ENCODE assay signal across 24 cellular contexts in genomic region chr9:101030022-101030391, GRCh38. TPM values are rescaled to one million over a fixed set of nuclear protein-coding genes. Genes with fewer than 3 reads are reported as not detected.
DNase-seq lines count a peak whose midpoint lies in the region; ATAC-seq, FAIRE-seq and TF ChIP-seq lines count a peak whose summit lies in the region.
"Had no signal": no experiment of that assay in that cellular context is flagged by ENCODE, and none has a peak within 500 bp of the region (broad histone marks: within the 10 kb centered on the region; RNA-seq: fewer than 3 reads in every experiment).

No MANE protein-coding gene starts in this region.

- H3K27ac Mint-ChIP-seq in type B pancreatic cell, result no peak overlapping the region
- H3K27ac Mint-ChIP-seq: activated CD8-positive, alpha-beta T cell treated with anti-CD3 and anti-CD28 coated beads, Interleukin-2, amount 10 ng/mL, durations not matched to agents 7 days and 5 days; activated naive CD8-positive, alpha-beta T cell treated with anti-CD3 and anti-CD28 coated beads for 36 hours; T-helper 1 cell treated with Interleukin-12 subunit alpha and Interleukin-12 subunit beta and Interleukin-4 antibody, amounts not matched to agents 30 μg/mL and 1 μg/mL, for 36 hours had no signal

- no peak for TF ChIP-seq RAD21 in HepG2 (CRISPR knock-in tag; IDR thresholded peaks at IDR 0.05)

- DNase-seq in DMS 273 (lab: John Stamatoyannopoulos, UW; ENCODE audit: unreplicated experiment) (peak; percentile 32), DMS 273 treated with DMSO at 0.1 percent for 48 hours (lab: John Stamatoyannopoulos, UW) (no peak), dorsolateral prefrontal cortex (no peak), HepG2 (ENCODE audit: low spot score) (no peak), type B pancreatic cell (ENCODE audit: extremely low spot score, unreplicated experiment) (no peak), NCI-H446 (lab: John Stamatoyannopoulos, UW) (no peak), GM10248 (ENCODE audit: extremely low spot score) (no peak), NCI-H2196 treated with DMSO at 0.1 percent for 48 hours (lab: John Stamatoyannopoulos, UW; ENCODE audit: unreplicated experiment) (no peak)
- DNase-seq: activated CD4-positive, alpha-beta T cell treated with anti-CD3 and anti-CD28 coated beads for 1 hour; activated CD8-positive, alpha-beta T cell treated with anti-CD3 and anti-CD28 coated beads, Interleukin-2, amount 10 ng/mL, durations not matched to agents 7 days and 5 days; activated effector memory CD4-positive, alpha-beta T cell treated with anti-CD3 and anti-CD28 coated beads, Interleukin-2, amount 50 U/mL, for 16 hours; activated naive CD8-positive, alpha-beta T cell treated with anti-CD3 and anti-CD28 coated beads for 36 hours; KBM-7; MG63; NCI-H2081; stimulated activated naive CD4-positive, alpha-beta T cell had no signal

- H4K20me1 ChIP-seq in HepG2 (ENCODE audit: insufficient read depth, low read length), result no peaks in the 10 kb centered on the region

- H3K4me3 ChIP-seq in dorsolateral prefrontal cortex, result peak overlapping the region; percentile 54 to 91 (median 77)
- H3K4me3 ChIP-seq in HepG2 (replicated peaks in 1 of 3; ENCODE audit: insufficient read depth in 1 of 3, low read depth in 2 of 3, low read length in 3 of 3), result peak overlapping the region; percentile 89 to 92 (median 91)
- H3K4me3 ChIP-seq: SK-N-MC had no signal

- no peak for ATAC-seq in HepG2
- ATAC-seq: activated CD8-positive, alpha-beta T cell treated with anti-CD3 and anti-CD28 coated beads, Interleukin-2, amount 10 ng/mL, durations not matched to agents 7 days and 5 days had no signal

- no peaks in the 10 kb centered on the region for H3K9me3 Mint-ChIP-seq in type B pancreatic cell
- H3K9me3 Mint-ChIP-seq: activated naive CD8-positive, alpha-beta T cell treated with anti-CD3 and anti-CD28 coated beads for 36 hours; T-helper 1 cell treated with Interleukin-12 subunit alpha and Interleukin-12 subunit beta and Interleukin-4 antibody, amounts not matched to agents 30 μg/mL and 1 μg/mL, for 36 hours had no signal

- H2AFZ ChIP-seq in HepG2 (ENCODE audit: low read length), result peak overlapping the region; percentile 19

- peak overlapping the region in 20 of 59 donors; percentile 22 to 94 (median 84) for H3K27ac ChIP-seq in dorsolateral prefrontal cortex
- no peak overlapping the region for H3K27ac ChIP-seq in HepG2 (ENCODE audit: extremely low read length, insufficient read depth, low read length)
- H3K27ac ChIP-seq: 22Rv1, SK-N-MC, suprapubic skin had no signal

- H3K27me3 ChIP-seq in dorsolateral prefrontal cortex (peaks cover 0 to 19% (median 0%) of the 10 kb centered on the region in 45 donors), HepG2 (ENCODE audit: control insufficient read depth in 1 of 2, insufficient read depth in 2 of 2, low read length in 2 of 2) (peaks cover 3 to 8% of the 10 kb centered on the region in 2 experiments; a peak in 3 of 5 replicates)

- TF ChIP-seq CTCF in dorsolateral prefrontal cortex (IDR thresholded peaks at IDR 0.05 in 54 of 56, conservative IDR thresholded peaks at IDR 0.05 in 2 of 56; ENCODE audit: low read depth in 1 of 56, partially characterized antibody in 56 of 56) (no peak), HepG2 (CRISPR knock-in tag; IDR thresholded peaks at IDR 0.05) (no peak), type B pancreatic cell (conservative IDR thresholded peaks at IDR 0.05) (no peak), GM10248 (IDR thresholded peaks at IDR 0.05; ENCODE audit: control extremely low read depth, extremely low read depth, low read depth, missing control alignments) (no peak)

- H3K36me3 Mint-ChIP-seq in type B pancreatic cell, result no peaks in the 10 kb centered on the region
- H3K36me3 Mint-ChIP-seq: activated naive CD8-positive, alpha-beta T cell treated with anti-CD3 and anti-CD28 coated beads for 36 hours had no signal

- H3K4me1 Mint-ChIP-seq in type B pancreatic cell (ENCODE audit: unreplicated experiment), result peaks cover 5% of the 10 kb centered on the region

- no TSS peak for BruUV-seq in HepG2 (replicated peaks; lab: Mats Ljungman, UMichigan)

- WGBS in HepG2 (ENCODE audit: low lambda C conversion rate), result 7% methylated on average over 10 of the region's 10 CpGs

- peak overlapping the region; percentile 47; the same call in 1 of the 2 replicates for H3K9ac ChIP-seq in HepG2 (ENCODE audit: insufficient read depth, low read depth, low read length)

- no peaks in the 10 kb centered on the region for H3K9me3 ChIP-seq in HepG2 (ENCODE audit: low read length)
- H3K9me3 ChIP-seq: MG63, suprapubic skin had no signal

- no peaks in the 10 kb centered on the region for H3K79me2 ChIP-seq in HepG2 (ENCODE audit: insufficient read depth, low read length)

- in situ Hi-C loops in HepG2 (cut with HindIII; ENCODE audit: extremely low pct_ligation_motif_present, low pct_unique_long_range_greater_than_20kb), result no loop called here

- TF ChIP-seq POLR2A in HepG2 (IDR thresholded peaks at IDR 0.05; ENCODE audit: insufficient read depth in 1 of 2, low read depth in 2 of 2, low read length in 2 of 2), result no peak

- POLR2A ChIA-PET in HepG2 (lab: Yijun Ruan, JAX), result interaction anchor here (2.8 kb wide), 1 partner anchor 33 kb away, joined by 19 read pairs; no protein-coding TSS in a partner anchor
- POLR2A ChIA-PET in GM10248 (lab: Yijun Ruan, JAX), result no interaction called here

- H3K27me3 Mint-ChIP-seq in type B pancreatic cell, result peaks cover 89% of the 10 kb centered on the region

- peak; percentile 4 for FAIRE-seq in HepG2 (lab: Jason Lieb, UNC)
- FAIRE-seq: H54, TTC549 had no signal

- intact Hi-C loops in dorsolateral prefrontal cortex (cut with DNase I) (loop anchor here (5.0 to 10.0 kb wide), 2 partner anchors 67 to 275 kb away; no protein-coding TSS in a partner anchor), HepG2 (cut with micrococcal nuclease; ENCODE audit: unreplicated experiment) (no loop called here)

- TF ChIP-seq EP300 in HepG2 (IDR thresholded peaks at IDR 0.05; ENCODE audit: low read depth in 2 of 2, low read length in 2 of 2) (no peak), HepG2 (CRISPR knock-in tag; IDR thresholded peaks at IDR 0.05; ENCODE audit: borderline replicate concordance) (no peak)

- CTCF ChIA-PET in HepG2 (lab: Yijun Ruan, JAX; ENCODE audit: low intra/inter-chr PET ratio, low total read pairs) (no interaction called here), GM10248 (lab: Yijun Ruan, JAX) (no interaction called here)

- no peaks in the 10 kb centered on the region for H3K36me3 ChIP-seq in HepG2 (replicated peaks in 1 of 2; ENCODE audit: control insufficient read depth in 1 of 2, insufficient read depth in 2 of 2, low read length in 2 of 2)
- H3K36me3 ChIP-seq: MG63, suprapubic skin had no signal

- H3K4me3 Mint-ChIP-seq in type B pancreatic cell, result peak overlapping the region; percentile 92
- H3K4me3 Mint-ChIP-seq: activated CD8-positive, alpha-beta T cell treated with anti-CD3 and anti-CD28 coated beads, Interleukin-2, amount 10 ng/mL, durations not matched to agents 7 days and 5 days; activated naive CD8-positive, alpha-beta T cell treated with anti-CD3 and anti-CD28 coated beads for 36 hours; T-helper 1 cell treated with Interleukin-12 subunit alpha and Interleukin-12 subunit beta and Interleukin-4 antibody, amounts not matched to agents 30 μg/mL and 1 μg/mL, for 36 hours had no signal

- H3K4me1 ChIP-seq in HepG2 (ENCODE audit: insufficient read depth, low read length), result peaks cover 38% of the 10 kb centered on the region

- peak overlapping the region; percentile 98 for H3K4me2 ChIP-seq in HepG2 (ENCODE audit: low read depth, low read length)

TF ChIP-seq in HepG2, 621 proteins besides CTCF, POLR2A, EP300 and RAD21 (continues in another document):
- TF ChIP-seq ZNF878 (CRISPR knock-in tag; IDR thresholded peaks at IDR 0.05) (no peak), ZFYVE20 (CRISPR knock-in tag; IDR thresholded peaks at IDR 0.05; ENCODE audit: borderline replicate concordance, low read depth) (no peak)

RNA-seq across cellular contexts. Expression of gene PLPPR1, which starts 1.5 kb away (rescaled TPM):
- total RNA-seq in dorsolateral prefrontal cortex, result 10 to 100 TPM in 111 of 120 experiments, 1 to 10 TPM in 9; 3.8 to 68.1 (median 17.9) TPM
- 16.0 and 16.4 TPM in 2 replicates for total RNA-seq in HepG2 (2016; rRNA removed; fragmentation: Illumina TruSeq; extraction: Trizol)
- 6.2 and 7.8 TPM in 2 replicates for total RNA-seq in HepG2 (2016; cell fraction: cytosol; rRNA removed; fragmentation: Illumina TruSeq; extraction: Trizol; ENCODE audit: low read depth)
- total RNA-seq in HepG2 (2016; cell fraction: insoluble cytoplasmic fraction; rRNA removed; fragmentation: Illumina TruSeq; extraction: Trizol), result 17.0 and 17.5 TPM in 2 replicates
- total RNA-seq in HepG2 (2016; cell fraction: membrane; rRNA removed; fragmentation: Illumina TruSeq; extraction: Trizol), result 20.8 and 21.7 TPM in 2 replicates
- 18.0 and 19.3 TPM in 2 replicates for total RNA-seq in HepG2 (2016; cell fraction: nucleus; rRNA removed; fragmentation: Illumina TruSeq; extraction: Trizol)
- polyA plus RNA-seq in HepG2 (2011; rRNA removed), result 52.6 and 84.7 TPM in 2 replicates
- polyA plus RNA-seq in HepG2 (2011; cell fraction: cytosol; rRNA removed), result 30.0 and 39.0 TPM in 2 replicates
- 10.4 and 18.8 TPM in 2 replicates for polyA plus RNA-seq in HepG2 (2011; cell fraction: nucleus; rRNA removed)
- polyA plus RNA-seq in HepG2 (2012), result 38.4 and 66.6 TPM in 2 replicates
- 5.0 and 6.1 TPM in 2 replicates for polyA plus RNA-seq in HepG2 (2016; cell fraction: cytosol; fragmentation: Illumina TruSeq; extraction: Trizol; ENCODE audit: low read depth)
- polyA plus RNA-seq in HepG2 (2016; cell fraction: insoluble cytoplasmic fraction; fragmentation: Illumina TruSeq; extraction: Trizol; ENCODE audit: low read depth), result 13.6 and 13.8 TPM in 2 replicates
- polyA plus RNA-seq in HepG2 (2016; cell fraction: membrane; fragmentation: Illumina TruSeq; extraction: Trizol; ENCODE audit: low read depth), result 13.1 and 14.2 TPM in 2 replicates
- polyA plus RNA-seq in HepG2 (2016; cell fraction: nucleus; fragmentation: Illumina TruSeq; extraction: Trizol; ENCODE audit: insufficient read depth, low read depth), result 10.4 and 13.8 TPM in 2 replicates
- polyA minus RNA-seq in HepG2 (2011; rRNA and poly(A)+ RNA removed; ENCODE audit: low replicate concordance), result 186 TPM in 1 of 2 replicates, not detected in the other
- 37.9 and 45.9 TPM in 2 replicates for polyA minus RNA-seq in HepG2 (2011; cell fraction: cytosol; rRNA and poly(A)+ RNA removed)
- 120 and 137 TPM in 2 replicates for polyA minus RNA-seq in HepG2 (2011; cell fraction: nucleus; rRNA and poly(A)+ RNA removed)
- total RNA-seq in type B pancreatic cell (ENCODE audit: low replicate concordance), result 3.2 and 6.2 TPM in 2 replicates
- total RNA-seq: activated CD8-positive, alpha-beta T cell treated with anti-CD3 and anti-CD28 coated beads, Interleukin-2, amount 10 ng/mL, durations not matched to agents 7 days and 5 days; activated naive CD8-positive, alpha-beta T cell treated with anti-CD3 and anti-CD28 coated beads for 36 hours; dermis microvascular lymphatic vessel endothelial cell; lung microvascular endothelial cell had no signal
